ENCODE assay signal across 1 cellular context in genomic region chr17:28071891-28072606, GRCh38.
TF ChIP-seq lines count a peak whose summit lies in the region.

No MANE protein-coding gene starts in this region.

TF ChIP-seq in SK-N-SH treated with all-trans-retinoic acid at 6 μM for 48 hours, 23 proteins besides CTCF, POLR2A, EP300 and RAD21 (continued from another document):
- TF ChIP-seq CSRNP3 (CRISPR knock-in tag; IDR thresholded peaks at IDR 0.05) = no peak
